14 cellular contexts compared by ENCODE assay signal in the genomic region with DNA sequence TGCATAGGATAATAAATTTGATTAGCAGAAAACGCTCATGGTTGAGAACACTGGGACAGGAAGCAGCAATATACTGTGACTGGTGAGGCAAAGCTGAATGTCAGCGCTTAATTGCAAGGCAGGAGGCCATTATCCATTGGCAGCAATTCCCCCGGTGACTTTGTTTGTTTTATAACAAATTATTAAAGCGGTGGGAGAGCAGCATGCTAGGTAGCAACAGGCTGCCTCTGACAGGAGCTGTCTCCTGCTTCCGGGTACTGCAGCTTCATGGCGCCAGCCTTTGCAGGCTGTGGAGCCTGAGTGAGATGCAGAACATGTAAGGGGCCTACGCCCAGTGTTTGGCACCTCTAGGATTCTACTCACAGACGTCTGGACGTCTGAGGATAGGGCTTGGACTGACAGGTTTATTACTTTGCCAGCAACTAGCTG.
DNase-seq lines count a peak whose midpoint lies in the region; ATAC-seq, FAIRE-seq and TF ChIP-seq lines count a peak whose summit lies in the region.
"Had no signal": no experiment of that assay in that cellular context is flagged by ENCODE, and none has a peak within 500 bp of the region (broad histone marks: within the 10 kb centered on the region; RNA-seq: fewer than 3 reads in every experiment).

No MANE protein-coding gene starts in this region.

- H3K9me3 ChIP-seq in HEK293 (ENCODE audit: control insufficient read depth, insufficient read depth, low read depth, low read length), result no peaks in the 10 kb centered on the region

- POLR2A ChIA-PET in HEK293 (lab: Yijun Ruan, JAX), result no interaction called here

- H3K36me3 ChIP-seq in HEK293 (ENCODE audit: control insufficient read depth in 2 of 2, insufficient read depth in 1 of 2, low read length in 2 of 2), result no peaks in the 10 kb centered on the region

- H3K27ac ChIP-seq in HEK293 (ENCODE audit: extremely low read depth, low read depth, low read length), result no peak overlapping the region
- H3K27ac ChIP-seq: parathyroid adenoma had no signal

- CTCF ChIA-PET in HEK293 (lab: Yijun Ruan, JAX), result no interaction called here

- TF ChIP-seq CTCF in HEK293 (tag by site-specific recombination; IDR thresholded peaks at IDR 0.05), result no peak

- FAIRE-seq in GM19239 (lab: Jason Lieb, UNC), result no peak
- FAIRE-seq: D721Med, H54 had no signal

- no peak overlapping the region for H3K4me3 ChIP-seq in HEK293 (ENCODE audit: low read depth, low read length)

- no peak for ATAC-seq in HG03457 (IDR thresholded peaks at IDR 0.05; ENCODE audit: unreplicated experiment)
- ATAC-seq: activated CD4-positive, CD25-positive, alpha-beta regulatory T cell treated with anti-CD3 and anti-CD28 coated beads, Interleukin-2, amount 50 U/mL, for 24 hours; SK-N-SH treated with all-trans-retinoic acid at 6 μM for 48 hours had no signal

- no peaks in the 10 kb centered on the region for H3K4me1 ChIP-seq in HEK293 (ENCODE audit: control insufficient read depth, insufficient read depth, low read length)
- H3K4me1 ChIP-seq: parathyroid adenoma had no signal

- DNase-seq in NCI-H2029 (lab: John Stamatoyannopoulos, UW) (peak; percentile 87), UCSD-AML1 (lab: John Stamatoyannopoulos, UW; ENCODE audit: unreplicated experiment) (peak; percentile 12), retina (peak; percentile 51), globus pallidus (ENCODE audit: low spot score) (no peak), GM19239 (ENCODE audit: insufficient read length, low spot score) (no peak)
- DNase-seq: endodermal cell; stimulated activated CD4-positive, alpha-beta T cell treated with anti-CD3 and anti-CD28 coated beads, Interleukin-2, amount 100 ng/mL, for 24 hours had no signal

TF ChIP-seq in HEK293, 187 proteins besides CTCF, POLR2A, EP300 and RAD21:
- TF ChIP-seq BCL11B (tag by site-specific recombination; IDR thresholded peaks at IDR 0.05; ENCODE audit: low read depth) (no peak), ZNF112 (tag by site-specific recombination; IDR thresholded peaks at IDR 0.05) (no peak), HOXC10 (CRISPR knock-in tag; IDR thresholded peaks at IDR 0.05) (no peak), SCRT2 (tag by site-specific recombination; IDR thresholded peaks at IDR 0.05) (peak; percentile 75), SP2 (tag by site-specific recombination; IDR thresholded peaks at IDR 0.05) (no peak), ZNF341 (tag by site-specific recombination; IDR thresholded peaks at IDR 0.05; ENCODE audit: low read depth) (no peak), ZNF76 (tag by site-specific recombination; IDR thresholded peaks at IDR 0.05; ENCODE audit: borderline replicate concordance, low read depth) (no peak), SETDB1 (IDR thresholded peaks at IDR 0.05; ENCODE audit: insufficient read length, low read length) (peak; percentile 18), GLIS1 (tag by site-specific recombination; IDR thresholded peaks at IDR 0.05) (peak; percentile 53; the same call in 1 of the 2 replicates)
TF ChIP-seq in HEK293: peak in this region for 3.

Comparison
In these comparisons a context has a peak if more than half of its experiments do, and no peak if none do; other contexts are left out.
1. DNase-seq: peak in NCI-H2029 (single experiment), UCSD-AML1 (single experiment) and retina (single experiment); none in globus pallidus (single experiment) and GM19239 (single experiment).